Comparison of ENCODE assay signal across 23 cellular contexts in the genomic region with DNA sequence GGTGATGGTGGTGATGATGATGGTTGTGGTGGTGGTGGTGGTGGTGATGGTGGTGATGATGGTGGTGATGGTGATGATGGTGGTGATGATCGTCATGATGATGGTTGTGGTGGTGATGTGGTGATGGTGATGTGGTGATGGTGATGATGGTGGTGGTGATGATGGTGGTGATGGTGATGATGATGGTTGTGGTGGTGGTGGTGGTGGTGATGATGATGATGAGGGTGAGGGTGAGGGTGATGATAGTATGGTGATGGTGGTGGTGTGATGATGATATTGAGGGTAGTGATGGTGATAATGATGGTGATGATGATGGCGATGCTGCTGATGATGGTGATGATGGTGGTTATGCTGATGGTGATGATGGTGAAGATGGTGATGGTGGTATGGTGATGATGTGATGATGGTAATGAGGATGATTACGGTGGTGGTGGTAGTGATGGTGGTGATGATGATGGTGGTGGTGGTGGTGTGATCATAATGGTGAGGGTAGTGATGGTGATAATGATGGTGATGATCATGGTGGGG.
DNase-seq lines count a peak whose midpoint lies in the region; ATAC-seq, FAIRE-seq and TF ChIP-seq lines count a peak whose summit lies in the region.
"Had no signal": no experiment of that assay in that cellular context is flagged by ENCODE, and none has a peak within 500 bp of the region (broad histone marks: within the 10 kb centered on the region; RNA-seq: fewer than 3 reads in every experiment).

No MANE protein-coding gene starts in this region.

- H2AFZ ChIP-seq in K562 (ENCODE audit: low read depth, low read length) = no peak overlapping the region
- H2AFZ ChIP-seq in neuronal stem cell (ENCODE audit: low read length) = no peak overlapping the region
- H2AFZ ChIP-seq: GM23248 had no signal

- no peak overlapping the region for H3K14ac ChIP-seq in neuronal stem cell (ENCODE audit: low read length)

- H3K9me3 Mint-ChIP-seq in activated T-helper 1 cell treated with anti-CD3 and anti-CD28 coated beads, Interleukin-12 subunit alpha, Interleukin-12 subunit beta, Interleukin-2, Interleukin-4 antibody, amounts not matched to agents 30 ng/mL and 10 ng/mL and 1 ng/mL, durations not matched to agents 14 hours and 24 hours and 36 hours = no peaks in the 10 kb centered on the region
- H3K9me3 Mint-ChIP-seq: CD4-positive, alpha-beta T cell; CD8-positive, alpha-beta memory T cell; H9 had no signal

- no peaks in the 10 kb centered on the region for H3K36me3 Mint-ChIP-seq in activated T-helper 1 cell treated with anti-CD3 and anti-CD28 coated beads, Interleukin-12 subunit alpha, Interleukin-12 subunit beta, Interleukin-2, Interleukin-4 antibody, amounts not matched to agents 30 ng/mL and 10 ng/mL and 1 ng/mL, durations not matched to agents 14 hours and 24 hours and 36 hours (ENCODE audit: low read depth)
- H3K36me3 Mint-ChIP-seq: CD14-positive monocyte; CD8-positive, alpha-beta memory T cell had no signal

- ATAC-seq in K562 = no peak
- no peak for ATAC-seq in HG03135 (IDR thresholded peaks at IDR 0.05; ENCODE audit: unreplicated experiment)

- no peak overlapping the region for H3K18ac ChIP-seq in neuronal stem cell (ENCODE audit: low read length)

- 0% methylated on average over 1 of the region's 3 CpGs for WGBS in K562 (ENCODE audit: insufficient coverage, low coverage, missing lambda C conversion rate)
- 100% methylated on average over 1 to 2 of the region's 3 CpGs for WGBS in neuronal stem cell (ENCODE audit: extremely low coverage in 2 of 2, insufficient read length in 2 of 2, insufficient replicate concordance in 1 of 2), 2 donors

- H2BK120ac ChIP-seq in neuronal stem cell (ENCODE audit: low read depth, low read length) = no peak overlapping the region

- no TSS peak for BruUV-seq in K562 (replicated peaks; lab: Mats Ljungman, UMichigan)

- no peak overlapping the region for H2AK5ac ChIP-seq in neuronal stem cell (ENCODE audit: low read depth, low read length)

- CTCF ChIA-PET in HEK293T (lab: Yijun Ruan, JAX) = no interaction called here
- CTCF ChIA-PET in K562 (lab: Yijun Ruan, JAX; ENCODE audit: low intra/inter-chr PET ratio) = no interaction called here

- in situ Hi-C loops in K562 (cut with MboI) = no loop called here

- H3K27ac Mint-ChIP-seq in activated T-helper 1 cell treated with anti-CD3 and anti-CD28 coated beads, Interleukin-12 subunit alpha, Interleukin-12 subunit beta, Interleukin-2, Interleukin-4 antibody, amounts not matched to agents 30 ng/mL and 10 ng/mL and 1 ng/mL, durations not matched to agents 14 hours and 24 hours and 36 hours = no peak overlapping the region
- H3K27ac Mint-ChIP-seq: CD4-positive, alpha-beta T cell; CD8-positive, alpha-beta memory T cell had no signal

- no peak for DNase-seq in GM12892 (ENCODE audit: insufficient read length)
- DNase-seq in HEK293T (ENCODE audit: extremely low spot score) = no peak
- DNase-seq in K562 (ENCODE audit: extremely low read depth in 1 of 4, low spot score in 3 of 4) = no peak
- DNase-seq in neuronal stem cell (ENCODE audit: low spot score) = no peak
- no peak for DNase-seq in activated T-helper 1 cell treated with anti-CD3 and anti-CD28 coated beads, Interleukin-12 subunit alpha, Interleukin-12 subunit beta, Interleukin-2, Interleukin-4 antibody, amounts not matched to agents 30 ng/mL and 10 ng/mL and 1 ng/mL, durations not matched to agents 14 hours and 24 hours and 36 hours (ENCODE audit: low spot score)
- no peak for DNase-seq in DMS53 treated with DMSO at 0.1 percent for 48 hours (lab: John Stamatoyannopoulos, UW; ENCODE audit: unreplicated experiment)
- DNase-seq: 8988T; ACHN; AML-193; BE2C; CD4-positive, alpha-beta T cell; CD8-positive, alpha-beta memory T cell; DMS 273 treated with DMSO at 0.1 percent for 48 hours; DMS79 treated with DMSO at 0.1 percent for 48 hours; GF-D8; GM23248 had no signal

- no peaks in the 10 kb centered on the region for H3K4me1 Mint-ChIP-seq in activated T-helper 1 cell treated with anti-CD3 and anti-CD28 coated beads, Interleukin-12 subunit alpha, Interleukin-12 subunit beta, Interleukin-2, Interleukin-4 antibody, amounts not matched to agents 30 ng/mL and 10 ng/mL and 1 ng/mL, durations not matched to agents 14 hours and 24 hours and 36 hours (ENCODE audit: low read depth)

- no peaks in the 10 kb centered on the region for H3K4me1 ChIP-seq in K562 (replicated peaks in 1 of 2; ENCODE audit: control insufficient read depth in 2 of 2, insufficient read depth in 2 of 2, low read length in 2 of 2)
- H3K4me1 ChIP-seq in neuronal stem cell (ENCODE audit: control insufficient read depth in 2 of 2, insufficient read depth in 1 of 2, low read depth in 1 of 2, low read length in 2 of 2) = peaks cover 5 to 15% of the 10 kb centered on the region in 2 donors
- H3K4me1 ChIP-seq: A549, BE2C had no signal

- no peaks in the 10 kb centered on the region for H3K27me3 Mint-ChIP-seq in activated T-helper 1 cell treated with anti-CD3 and anti-CD28 coated beads, Interleukin-12 subunit alpha, Interleukin-12 subunit beta, Interleukin-2, Interleukin-4 antibody, amounts not matched to agents 30 ng/mL and 10 ng/mL and 1 ng/mL, durations not matched to agents 14 hours and 24 hours and 36 hours (ENCODE audit: insufficient read depth)

- TF ChIP-seq RAD21 in K562 (CRISPR knock-in tag; conservative IDR thresholded peaks at IDR 0.05 in 1 of 2, IDR thresholded peaks at IDR 0.05 in 1 of 2) = no peak

- TF ChIP-seq POLR2A in GM12892 (IDR thresholded peaks at IDR 0.05; ENCODE audit: low read depth, low read length) = no peak
- no peak for TF ChIP-seq POLR2A in K562 (conservative IDR thresholded peaks at IDR 0.05)

- H3K23ac ChIP-seq in neuronal stem cell (ENCODE audit: low read depth, low read length, poor library complexity) = no peak overlapping the region

- H3K79me2 ChIP-seq in K562 (ENCODE audit: control insufficient read depth, insufficient read depth, low read length) = no peaks in the 10 kb centered on the region

- no peak overlapping the region for H4K91ac ChIP-seq in neuronal stem cell (ENCODE audit: low read depth, low read length, poor library complexity)

- no peak overlapping the region for H3K4me2 ChIP-seq in K562 (ENCODE audit: insufficient read depth, low read length)
- no peak overlapping the region for H3K4me2 ChIP-seq in neuronal stem cell (ENCODE audit: insufficient read depth, low read length, poor library complexity, severe bottlenecking)
- H3K4me2 ChIP-seq: A549; BLaER1 treated with 17β-estradiol and CSF1 and Interleukin-3, amounts not matched to agents 10 nM and 100 nM had no signal

- H3K9ac ChIP-seq in K562 (ENCODE audit: insufficient read depth in 1 of 2, low read depth in 2 of 2, low read length in 2 of 2) (no peak overlapping the region), neuronal stem cell (ENCODE audit: low read depth, low read length, poor library complexity) (peak overlapping the region; percentile 80)
- H3K9ac ChIP-seq: BLaER1 treated with 17β-estradiol and CSF1 and Interleukin-3, amounts not matched to agents 10 nM and 100 nM; GM23248 had no signal

- H3K79me1 ChIP-seq in neuronal stem cell (ENCODE audit: low read depth, low read length) = peaks cover 4% of the 10 kb centered on the region

- no peak overlapping the region for H3K4ac ChIP-seq in neuronal stem cell (ENCODE audit: low read length)

- H3K4me3 Mint-ChIP-seq in activated T-helper 1 cell treated with anti-CD3 and anti-CD28 coated beads, Interleukin-12 subunit alpha, Interleukin-12 subunit beta, Interleukin-2, Interleukin-4 antibody, amounts not matched to agents 30 ng/mL and 10 ng/mL and 1 ng/mL, durations not matched to agents 14 hours and 24 hours and 36 hours = no peak overlapping the region
- H3K4me3 Mint-ChIP-seq: CD14-positive monocyte; CD4-positive, alpha-beta T cell; CD8-positive, alpha-beta memory T cell; H9 had no signal

- no peak for TF ChIP-seq CTCF in K562 (IDR thresholded peaks at IDR 0.05 in 2 of 3, conservative IDR thresholded peaks at IDR 0.05 in 1 of 3; ENCODE audit: insufficient read depth in 2 of 3, low read depth in 1 of 3, low read length in 3 of 3)

- POLR2A ChIA-PET in HEK293T (lab: Yijun Ruan, JAX) = no interaction called here
- POLR2A ChIA-PET in K562 (lab: Yijun Ruan, JAX) = no interaction called here

- no peaks in the 10 kb centered on the region for H4K20me1 ChIP-seq in K562 (replicated peaks; ENCODE audit: control insufficient read depth, insufficient read depth, low read length)
- H4K20me1 ChIP-seq: BLaER1 treated with 17β-estradiol and CSF1 and Interleukin-3, amounts not matched to agents 10 nM and 100 nM had no signal

- no peak overlapping the region for H4K8ac ChIP-seq in neuronal stem cell (ENCODE audit: low read depth, low read length)

- H3K9me3 ChIP-seq in K562 (replicated peaks; ENCODE audit: control insufficient read depth, insufficient read depth, low read depth, low read length) (no peaks in the 10 kb centered on the region), neuronal stem cell (replicated peaks in 1 of 2; ENCODE audit: control insufficient read depth in 2 of 2, insufficient read depth in 1 of 2, low read depth in 1 of 2, low read length in 2 of 2) (no peaks in the 10 kb centered on the region)
- H3K9me3 ChIP-seq: A549; BE2C; BLaER1 treated with 17β-estradiol and CSF1 and Interleukin-3, amounts not matched to agents 10 nM and 100 nM had no signal

- peak; percentile 38 for FAIRE-seq in GM12892 (lab: Jason Lieb, UNC)
- FAIRE-seq in K562 (lab: Jason Lieb, UNC) = no peak
- FAIRE-seq: A549, D721Med, GM12891 had no signal

- H3K27ac ChIP-seq in K562 (ENCODE audit: extremely low read depth, low read depth, low read length) (no peak overlapping the region), neuronal stem cell (replicated peaks; ENCODE audit: low read length) (no peak overlapping the region)
- H3K27ac ChIP-seq: A549; BLaER1 treated with 17β-estradiol and CSF1 and Interleukin-3, amounts not matched to agents 10 nM and 100 nM; GM23248 had no signal

- no peak overlapping the region for H2BK12ac ChIP-seq in neuronal stem cell (ENCODE audit: low read length)

- intact Hi-C loops in K562 (cut with micrococcal nuclease) = no loop called here
- intact Hi-C loops in activated T-helper 1 cell treated with anti-CD3 and anti-CD28 coated beads, Interleukin-12 subunit alpha, Interleukin-12 subunit beta, Interleukin-2, Interleukin-4 antibody, amounts not matched to agents 30 ng/mL and 10 ng/mL and 1 ng/mL, durations not matched to agents 14 hours and 24 hours and 36 hours (cut with micrococcal nuclease) = no loop called here

- no peak overlapping the region for H2BK5ac ChIP-seq in neuronal stem cell (ENCODE audit: low read length)

- H3K9me1 ChIP-seq in K562 (ENCODE audit: control insufficient read depth, insufficient read depth, low read length) = no peaks in the 10 kb centered on the region

- H3K36me3 ChIP-seq in K562 (ENCODE audit: control insufficient read depth, insufficient read depth, low read length) (no peaks in the 10 kb centered on the region), neuronal stem cell (replicated peaks in 1 of 2; ENCODE audit: control insufficient read depth in 2 of 2, insufficient read depth in 2 of 2, low read length in 2 of 2) (no peaks in the 10 kb centered on the region)
- H3K36me3 ChIP-seq: BE2C; BLaER1 treated with 17β-estradiol and CSF1 and Interleukin-3, amounts not matched to agents 10 nM and 100 nM had no signal

- no peak for TF ChIP-seq EP300 in K562 (IDR thresholded peaks at IDR 0.05; ENCODE audit: low read length)

- H3K4me3 ChIP-seq in K562 = no peak overlapping the region
- H3K4me3 ChIP-seq in neuronal stem cell (ENCODE audit: low read length in 2 of 2) = no peak overlapping the region
- H3K4me3 ChIP-seq: A549; BLaER1 treated with 17β-estradiol and CSF1 and Interleukin-3, amounts not matched to agents 10 nM and 100 nM; GM23248 had no signal

- no peak overlapping the region for H2BK15ac ChIP-seq in neuronal stem cell (ENCODE audit: low read length)

- H3K27me3 ChIP-seq in K562 (ENCODE audit: control insufficient read depth in 2 of 2, insufficient read depth in 2 of 2, low read length in 2 of 2) (no peaks in the 10 kb centered on the region; a peak in 1 of 5 replicates), neuronal stem cell (ENCODE audit: control insufficient read depth in 3 of 3, insufficient read depth in 3 of 3, low read depth in 1 of 3, low read length in 3 of 3) (peaks cover 0 to 2% (median 0%) of the 10 kb centered on the region in 3 experiments)
- H3K27me3 ChIP-seq: BE2C; BLaER1 treated with 17β-estradiol and CSF1 and Interleukin-3, amounts not matched to agents 10 nM and 100 nM had no signal
